In genomic region chr4:74364649-74365491, GRCh38 we compare ENCODE assay signal across 8 cellular contexts. TPM values are rescaled to one million over a fixed set of nuclear protein-coding genes. Genes with fewer than 3 reads are reported as not detected.
DNase-seq lines count a peak whose midpoint lies in the region; ATAC-seq and TF ChIP-seq lines count a peak whose summit lies in the region.

EREG (plus strand) TSS chr4:74365145; CDS start chr4:74365309, 164 bp downstream.

- H3K27ac ChIP-seq in sigmoid colon: peak within 1 kb of the TSS in 3 of 4 donors; percentile 66 to 85 (median 73)

- TF ChIP-seq CTCF in AG10803 (conservative IDR thresholded peaks at IDR 0.05; ENCODE audit: low read length): no peak
- no peak for TF ChIP-seq CTCF in sigmoid colon (IDR thresholded peaks at IDR 0.05)

- peaks cover 10% of the 10 kb centered on the region for H3K4me1 ChIP-seq in adipocyte (ENCODE audit: control insufficient read depth, insufficient read depth, low read length)
- H3K4me1 ChIP-seq in sigmoid colon: peaks cover 0 to 21% (median 11%) of the 10 kb centered on the region in 4 donors

- peak within 1 kb of the TSS; percentile 50 for H3K9ac ChIP-seq in adipocyte (ENCODE audit: low read length)

- DNase-seq in AG10803 (ENCODE audit: low read depth) (peak; percentile 29), HK-2 (ENCODE audit: unreplicated experiment) (peak; percentile 68), adipocyte (ENCODE audit: low read depth) (peak; percentile 60), iPS DF 19.7 (ENCODE audit: low read depth, low spot score) (peak; percentile 69), sigmoid colon (peak; percentile 65), HuH-7 (ENCODE audit: low spot score) (no peak), NCI-H1694 (lab: John Stamatoyannopoulos, UW) (no peak)

- H3K27me3 ChIP-seq in adipocyte (replicated peaks; ENCODE audit: control insufficient read depth, insufficient read depth, low read length): no peaks in the 10 kb centered on the region
- peaks cover 0 to 10% (median 0%) of the 10 kb centered on the region in 3 donors for H3K27me3 ChIP-seq in sigmoid colon

- H3K36me3 ChIP-seq in adipocyte (ENCODE audit: control insufficient read depth, insufficient read depth, low read length, severe bottlenecking): no peaks in the 10 kb centered on the region
- no peaks in the 10 kb centered on the region for H3K36me3 ChIP-seq in sigmoid colon

- TF ChIP-seq POLR2A in sigmoid colon (IDR thresholded peaks at IDR 0.05): no peak

- H3K4me3 ChIP-seq in AG10803 (ENCODE audit: low read length): peak within 1 kb of the TSS; percentile 43
- peak within 1 kb of the TSS; percentile 84 for H3K4me3 ChIP-seq in adipocyte (ENCODE audit: low read length)
- peak within 1 kb of the TSS; percentile 31 to 61 (median 44) for H3K4me3 ChIP-seq in sigmoid colon

- intact Hi-C loops in sigmoid colon (cut with DNase I): no loop called here

- WGBS in sigmoid colon, 2 donors: 6 to 21% methylated on average over 40 of the region's 40 CpGs

- no peak for TF ChIP-seq EP300 in sigmoid colon (IDR thresholded peaks at IDR 0.05)

- H3K9me3 ChIP-seq in adipocyte (ENCODE audit: control insufficient read depth, low read length): no peaks in the 10 kb centered on the region
- no peaks in the 10 kb centered on the region for H3K9me3 ChIP-seq in sigmoid colon

- ATAC-seq in GM19351 (IDR thresholded peaks at IDR 0.05; ENCODE audit: unreplicated experiment): peak; percentile 51

RNA-seq across cellular contexts. Expression of gene EREG, which starts in this region (rescaled TPM):
- 1 to 10 TPM in 3 of 4 donors, under 1 TPM in 1; 0.71 to 5.8 (median 3.0) TPM for total RNA-seq in sigmoid colon
- 1 to 10 TPM in 2 of 3 donors, under 1 TPM in 1; 0.92 to 3.2 (median 1.2) TPM for polyA plus RNA-seq in sigmoid colon

Comparison
In these comparisons a context has a peak if more than half of its experiments do, and no peak if none do; other contexts are left out.
1. DNase-seq: peak in AG10803 (single experiment), HK-2 (single experiment), adipocyte (single experiment), iPS DF 19.7 (single experiment) and sigmoid colon (single experiment); none in HuH-7 (single experiment) and NCI-H1694 (single experiment).
2. Peak in every context shown above with its lines, with median percentiles within 50 percentile points of each other: H3K4me3 ChIP-seq.